In genomic region chr3:194450341-194450740, GRCh38 we compare ENCODE assay signal across 1 cellular context.
TF ChIP-seq lines count a peak whose summit lies in the region.

No MANE protein-coding gene starts in this region.

TF ChIP-seq in K562, 482 proteins besides CTCF, POLR2A, EP300 and RAD21:
- no peak for TF ChIP-seq YY1 (IDR thresholded peaks at IDR 0.05; ENCODE audit: borderline replicate concordance in 1 of 3, control insufficient read depth in 1 of 3, extremely low read depth in 1 of 3, insufficient read depth in 3 of 3, insufficient read length in 1 of 3, insufficient replicate concordance in 2 of 3, low read depth in 1 of 3, low read length in 2 of 3)
- no peak for TF ChIP-seq RFX5 (IDR thresholded peaks at IDR 0.05; ENCODE audit: low read depth, low read length)
- no peak for TF ChIP-seq C11orf30 (IDR thresholded peaks at IDR 0.05; ENCODE audit: low read depth)
- no peak for TF ChIP-seq GTF2B (IDR thresholded peaks at IDR 0.05; ENCODE audit: extremely low read depth, insufficient read length)
- TF ChIP-seq ZNF511 (CRISPR knock-in tag; IDR thresholded peaks at IDR 0.05): no peak
- TF ChIP-seq ZBTB1 (CRISPR knock-in tag; IDR thresholded peaks at IDR 0.05; ENCODE audit: borderline replicate concordance, low read depth): no peak
- no peak for TF ChIP-seq CHCHD3 (CRISPR knock-in tag; IDR thresholded peaks at IDR 0.05)
- TF ChIP-seq ZBTB7A (IDR thresholded peaks at IDR 0.05; ENCODE audit: borderline replicate concordance, control insufficient read depth, low read depth, low read length): no peak
- no peak for TF ChIP-seq FOXA1 (IDR thresholded peaks at IDR 0.05; ENCODE audit: borderline replicate concordance)
- TF ChIP-seq KHSRP (IDR thresholded peaks at IDR 0.05): no peak
- TF ChIP-seq CEBPG (CRISPR knock-in tag; IDR thresholded peaks at IDR 0.05): no peak
- no peak for TF ChIP-seq CEBPG (tag; conservative IDR thresholded peaks at IDR 0.05 in 1 of 2, IDR thresholded peaks at IDR 0.05 in 1 of 2)
- no peak for TF ChIP-seq GABPB2 (CRISPR knock-in tag; conservative IDR thresholded peaks at IDR 0.05)
TF ChIP-seq in K562: peak in this region for 0.
